In genomic region chr1:222617367-222617951, GRCh38 we compare ENCODE assay signal across 8 cellular contexts. TPM values are rescaled to one million over a fixed set of nuclear protein-coding genes. Genes with fewer than 3 reads are reported as not detected.
DNase-seq lines count a peak whose midpoint lies in the region; ATAC-seq lines count a peak whose summit lies in the region.

No MANE protein-coding gene starts in this region.

- DNase-seq in COR-L47 (lab: John Stamatoyannopoulos, UW) (peak; percentile 98), HUDEP-2 (lab: John Stamatoyannopoulos, UW; ENCODE audit: unreplicated experiment in 76 of 76) (peak in 72 of 76 experiments; percentile 18 to 90 (median 77)), NOMO-1 treated with DMSO at 0.1 percent for 48 hours (lab: John Stamatoyannopoulos, UW; ENCODE audit: unreplicated experiment) (peak; percentile 87)
- peak; percentile 92 for DNase-seq in activated CD8-positive, alpha-beta memory T cell treated with anti-CD3 and anti-CD28 coated beads, Interleukin-2, amount 50 U/mL, for 1 hour (ENCODE audit: extremely low read depth)
- DNase-seq in stimulated activated CD8-positive, alpha-beta memory T cell treated with anti-CD3 and anti-CD28 coated beads, Interleukin-15, amount 100 ng/mL, for 1 hour (ENCODE audit: low read depth), result peak; percentile 82

- WGBS in mesodermal cell (ENCODE audit: insufficient coverage in 2 of 2), 2 experiments, result 0 to 9% methylated on average over 4 to 21 of the region's 37 CpGs

- H3K4me1 ChIP-seq in endocrine pancreas (ENCODE audit: control insufficient read depth, insufficient read depth, low read length) (peaks cover 23% of the 10 kb centered on the region), mesodermal cell (ENCODE audit: control insufficient read depth, insufficient read depth, low read length, poor library complexity, severe bottlenecking) (peaks cover 11% of the 10 kb centered on the region)

- H3K27me3 ChIP-seq in endocrine pancreas (ENCODE audit: control insufficient read depth, insufficient read depth, low read length), result no peaks in the 10 kb centered on the region

- H3K9me3 ChIP-seq in endocrine pancreas (ENCODE audit: control insufficient read depth, low read length) (no peaks in the 10 kb centered on the region), mesodermal cell (ENCODE audit: control insufficient read depth, low read length) (no peaks in the 10 kb centered on the region)

- H3K36me3 ChIP-seq in endocrine pancreas (ENCODE audit: control insufficient read depth, insufficient read depth, low read length), result no peaks in the 10 kb centered on the region
- H3K36me3 ChIP-seq in mesodermal cell (ENCODE audit: control insufficient read depth, insufficient read depth, low read length), result peaks cover 13% of the 10 kb centered on the region

- ATAC-seq in GM21423 (IDR thresholded peaks at IDR 0.05; ENCODE audit: unreplicated experiment), result peak; percentile 77

- peak overlapping the region; percentile 62 for H3K4me3 ChIP-seq in endocrine pancreas (ENCODE audit: control insufficient read depth, insufficient read depth, low read length)
- peak overlapping the region; percentile 37 for H3K4me3 ChIP-seq in mesodermal cell (ENCODE audit: extremely low read depth, insufficient read depth, low read length, poor library complexity, severe bottlenecking)

- peak overlapping the region; percentile 77 for H3K9ac ChIP-seq in endocrine pancreas (ENCODE audit: control insufficient read depth, insufficient read depth, low read length)

- peak overlapping the region; percentile 67 for H3K27ac ChIP-seq in mesodermal cell (ENCODE audit: low read depth, low read length, severe bottlenecking)

RNA-seq across cellular contexts. Expression of gene MIA3, which starts 0.4 kb away (rescaled TPM):
- polyA plus RNA-seq in mesodermal cell (2013, experiment 1 of 2), result 51.6 TPM
- polyA plus RNA-seq in mesodermal cell (2013, experiment 2 of 2), result 51.3 TPM

RNA-seq across cellular contexts. Expression of gene TAF1A, which starts 27.7 kb away (rescaled TPM):
- polyA plus RNA-seq in mesodermal cell (2013, experiment 1 of 2), result 13.0 TPM
- 15.5 TPM for polyA plus RNA-seq in mesodermal cell (2013, experiment 2 of 2)

Comparison
In these comparisons a context has a peak if more than half of its experiments do, and no peak if none do; other contexts are left out.
1. Peak in every context shown above with its lines: DNase-seq, ATAC-seq, H3K4me3 ChIP-seq and H3K27ac ChIP-seq.